25 cellular contexts compared by ENCODE assay signal in genomic region chr1:41390573-41390972, GRCh38. TPM values are rescaled to one million over a fixed set of nuclear protein-coding genes. Genes with fewer than 3 reads are reported as not detected.
DNase-seq lines count a peak whose midpoint lies in the region; ATAC-seq, FAIRE-seq and TF ChIP-seq lines count a peak whose summit lies in the region.
"Had no signal": no experiment of that assay in that cellular context is flagged by ENCODE, and none has a peak within 500 bp of the region (broad histone marks: within the 10 kb centered on the region; RNA-seq: fewer than 3 reads in every experiment).

No MANE protein-coding gene starts in this region.

- no peaks in the 10 kb centered on the region for H3K4me1 Mint-ChIP-seq in activated T-helper 2 cell treated with anti-CD3 and anti-CD28 coated beads, Interferon-gamma antibody, Interleukin-2, Interleukin-4, amounts not matched to agents 10 μg/mL and 5 μg/mL and 100 μg/mL, durations not matched to agents 14 hours and 24 hours and 36 hours (ENCODE audit: low read depth)
- H3K4me1 Mint-ChIP-seq: B cell; CD14-positive monocyte; CD4-positive, CD25-positive, alpha-beta regulatory T cell had no signal

- CTCF ChIA-PET in K562 (lab: Yijun Ruan, JAX; ENCODE audit: low intra/inter-chr PET ratio), result no interaction called here

- H3K4me3 Mint-ChIP-seq in activated T-helper 2 cell treated with anti-CD3 and anti-CD28 coated beads, Interferon-gamma antibody, Interleukin-2, Interleukin-4, amounts not matched to agents 10 μg/mL and 5 μg/mL and 100 μg/mL, durations not matched to agents 14 hours and 24 hours and 36 hours (ENCODE audit: low read depth), result no peak overlapping the region
- H3K4me3 Mint-ChIP-seq: B cell; CD14-positive monocyte; CD4-positive, alpha-beta memory T cell; CD4-positive, CD25-positive, alpha-beta regulatory T cell; CD8-positive, alpha-beta memory T cell had no signal

- no peak for TF ChIP-seq CTCF in K562 (IDR thresholded peaks at IDR 0.05 in 2 of 3, conservative IDR thresholded peaks at IDR 0.05 in 1 of 3; ENCODE audit: insufficient read depth in 2 of 3, low read depth in 1 of 3, low read length in 3 of 3)

- H3K9me3 Mint-ChIP-seq in activated T-helper 2 cell treated with anti-CD3 and anti-CD28 coated beads, Interferon-gamma antibody, Interleukin-2, Interleukin-4, amounts not matched to agents 10 μg/mL and 5 μg/mL and 100 μg/mL, durations not matched to agents 14 hours and 24 hours and 36 hours, result no peaks in the 10 kb centered on the region
- H3K9me3 Mint-ChIP-seq: CD14-positive monocyte; CD8-positive, alpha-beta memory T cell had no signal

- H3K14ac ChIP-seq in neuronal stem cell (ENCODE audit: low read length), result no peak overlapping the region

- peaks cover 7% of the 10 kb centered on the region; the same call in 1 of the 2 replicates for H4K20me1 ChIP-seq in BLaER1
- H4K20me1 ChIP-seq in K562 (replicated peaks; ENCODE audit: control insufficient read depth, insufficient read depth, low read length), result peaks cover 12% of the 10 kb centered on the region

- no TSS peak for BruUV-seq in K562 (replicated peaks; lab: Mats Ljungman, UMichigan)

- H2BK120ac ChIP-seq in neuronal stem cell (ENCODE audit: low read depth, low read length), result no peak overlapping the region

- H3K36me3 Mint-ChIP-seq in activated T-helper 2 cell treated with anti-CD3 and anti-CD28 coated beads, Interferon-gamma antibody, Interleukin-2, Interleukin-4, amounts not matched to agents 10 μg/mL and 5 μg/mL and 100 μg/mL, durations not matched to agents 14 hours and 24 hours and 36 hours (ENCODE audit: low read depth), result no peaks in the 10 kb centered on the region
- H3K36me3 Mint-ChIP-seq: CD14-positive monocyte; CD4-positive, alpha-beta memory T cell; CD4-positive, CD25-positive, alpha-beta regulatory T cell; CD8-positive, alpha-beta memory T cell had no signal

- H3K23ac ChIP-seq in neuronal stem cell (ENCODE audit: low read depth, low read length, poor library complexity), result no peak overlapping the region

- no peak overlapping the region for H3K18ac ChIP-seq in neuronal stem cell (ENCODE audit: low read length)

- H2BK5ac ChIP-seq in neuronal stem cell (ENCODE audit: low read length), result no peak overlapping the region

- H3K4me2 ChIP-seq in BLaER1, result peak overlapping the region; percentile 80; the same call in 1 of the 2 replicates
- H3K4me2 ChIP-seq in K562 (ENCODE audit: insufficient read depth, low read length), result no peak overlapping the region
- no peak overlapping the region for H3K4me2 ChIP-seq in neuronal stem cell (ENCODE audit: insufficient read depth, low read length, poor library complexity, severe bottlenecking)
- H3K4me2 ChIP-seq: A549 had no signal

- H3K79me2 ChIP-seq in K562 (ENCODE audit: control insufficient read depth, insufficient read depth, low read length), result no peaks in the 10 kb centered on the region

- H3K27ac ChIP-seq in BLaER1, result no peak overlapping the region
- H3K27ac ChIP-seq in K562 (ENCODE audit: extremely low read depth, low read depth, low read length), result no peak overlapping the region
- no peak overlapping the region for H3K27ac ChIP-seq in neuronal stem cell (replicated peaks; ENCODE audit: low read length)
- H3K27ac ChIP-seq: 22Rv1, A549 had no signal

- DNase-seq in NCI-H2029 treated with DMSO at 0.1 percent for 48 hours (lab: John Stamatoyannopoulos, UW), result peak; percentile 96
- DNase-seq in NCI-H2029 (lab: John Stamatoyannopoulos, UW), result no peak
- DNase-seq in K562 (ENCODE audit: extremely low read depth in 1 of 4, low spot score in 3 of 4), result no peak
- DNase-seq in neuronal stem cell (ENCODE audit: low spot score), result no peak
- DNase-seq in activated T-helper 2 cell treated with anti-CD3 and anti-CD28 coated beads, Interferon-gamma antibody, Interleukin-2, Interleukin-4, amounts not matched to agents 10 μg/mL and 5 μg/mL and 100 μg/mL, durations not matched to agents 14 hours and 24 hours and 36 hours (ENCODE audit: low spot score), result no peak
- no peak for DNase-seq in activated CD4-positive, CD25-positive, alpha-beta regulatory T cell treated with anti-CD3 and anti-CD28 coated beads, Interleukin-2, amount 50 U/mL, for 72 hours
- DNase-seq: AML-193; C1 segment of cervical spinal cord; CD4-positive, alpha-beta memory T cell; CD4-positive, CD25-positive, alpha-beta regulatory T cell; CD8-positive, alpha-beta memory T cell; COR-L47; DMS53; DND-41; EL; GDM1 had no signal

- H3K27me3 Mint-ChIP-seq in activated T-helper 2 cell treated with anti-CD3 and anti-CD28 coated beads, Interferon-gamma antibody, Interleukin-2, Interleukin-4, amounts not matched to agents 10 μg/mL and 5 μg/mL and 100 μg/mL, durations not matched to agents 14 hours and 24 hours and 36 hours (ENCODE audit: low read depth), result peaks cover 30% of the 10 kb centered on the region

- H2AFZ ChIP-seq in K562 (ENCODE audit: low read depth, low read length) (no peak overlapping the region), neuronal stem cell (ENCODE audit: low read length) (no peak overlapping the region)

- in situ Hi-C loops in K562 (cut with MboI), result no loop called here

- H3K9me1 ChIP-seq in K562 (ENCODE audit: control insufficient read depth, insufficient read depth, low read length), result peaks cover 5% of the 10 kb centered on the region

- no peak overlapping the region for H4K91ac ChIP-seq in neuronal stem cell (ENCODE audit: low read depth, low read length, poor library complexity)

- no peak overlapping the region for H2BK15ac ChIP-seq in neuronal stem cell (ENCODE audit: low read length)

- FAIRE-seq in K562 (lab: Jason Lieb, UNC), result no peak
- FAIRE-seq: A549, GM12878, GM12892, GM18507, GM19239 had no signal

- H3K36me3 ChIP-seq in BLaER1 (no peaks in the 10 kb centered on the region), K562 (ENCODE audit: control insufficient read depth, insufficient read depth, low read length) (no peaks in the 10 kb centered on the region), neuronal stem cell (replicated peaks in 1 of 2; ENCODE audit: control insufficient read depth in 2 of 2, insufficient read depth in 2 of 2, low read length in 2 of 2) (no peaks in the 10 kb centered on the region)

- H2AK5ac ChIP-seq in neuronal stem cell (ENCODE audit: low read depth, low read length), result peak overlapping the region; percentile 41

- peaks cover 21% of the 10 kb centered on the region for H3K27me3 ChIP-seq in BLaER1
- H3K27me3 ChIP-seq in K562 (ENCODE audit: control insufficient read depth in 2 of 2, insufficient read depth in 2 of 2, low read length in 2 of 2), result peaks cover 6 to 48% of the 10 kb centered on the region in 2 experiments; a peak in 4 of 5 replicates
- peaks cover 0 to 85% (median 9%) of the 10 kb centered on the region in 3 experiments for H3K27me3 ChIP-seq in neuronal stem cell (ENCODE audit: control insufficient read depth in 3 of 3, insufficient read depth in 3 of 3, low read depth in 1 of 3, low read length in 3 of 3)

- TF ChIP-seq EP300 in K562 (IDR thresholded peaks at IDR 0.05; ENCODE audit: low read length), result no peak

- H3K4ac ChIP-seq in neuronal stem cell (ENCODE audit: low read length), result no peak overlapping the region

- intact Hi-C loops in K562 (cut with micrococcal nuclease), result no loop called here
- intact Hi-C loops in activated T-helper 2 cell treated with anti-CD3 and anti-CD28 coated beads, Interferon-gamma antibody, Interleukin-2, Interleukin-4, amounts not matched to agents 10 μg/mL and 5 μg/mL and 100 μg/mL, durations not matched to agents 14 hours and 24 hours and 36 hours (cut with micrococcal nuclease), result no loop called here

- H3K9me3 ChIP-seq in BLaER1, result no peaks in the 10 kb centered on the region
- H3K9me3 ChIP-seq in K562 (replicated peaks; ENCODE audit: control insufficient read depth, insufficient read depth, low read depth, low read length), result no peaks in the 10 kb centered on the region
- H3K9me3 ChIP-seq in neuronal stem cell (replicated peaks in 1 of 2; ENCODE audit: control insufficient read depth in 2 of 2, insufficient read depth in 1 of 2, low read depth in 1 of 2, low read length in 2 of 2), result no peaks in the 10 kb centered on the region
- H3K9me3 ChIP-seq: A549 had no signal

- H4K8ac ChIP-seq in neuronal stem cell (ENCODE audit: low read depth, low read length), result no peak overlapping the region

- H3K4me3 ChIP-seq in BLaER1 (no peak overlapping the region), K562 (no peak overlapping the region), neuronal stem cell (ENCODE audit: low read length in 2 of 2) (no peak overlapping the region)
- H3K4me3 ChIP-seq: A549, GM12878 had no signal

- no peak for ATAC-seq in K562
- ATAC-seq: A549, GM12878 had no signal

- WGBS in K562 (ENCODE audit: insufficient coverage, low coverage, missing lambda C conversion rate), result 0% methylated on average over 1 of the region's 1 CpG
- no CpG with 5 or more reads among the region's 1 CpG for WGBS in neuronal stem cell (ENCODE audit: extremely low coverage in 2 of 2, insufficient read length in 2 of 2, insufficient replicate concordance in 1 of 2), 2 donors

- no peak for TF ChIP-seq POLR2A in K562 (conservative IDR thresholded peaks at IDR 0.05)

- no peaks in the 10 kb centered on the region for H3K79me1 ChIP-seq in neuronal stem cell (ENCODE audit: low read depth, low read length)

- H3K4me1 ChIP-seq in BLaER1, result peaks cover 70% of the 10 kb centered on the region
- H3K4me1 ChIP-seq in K562 (replicated peaks in 1 of 2; ENCODE audit: control insufficient read depth in 2 of 2, insufficient read depth in 2 of 2, low read length in 2 of 2), result peaks cover 0 to 6% of the 10 kb centered on the region in 2 experiments; a peak in 1 of 5 replicates
- H3K4me1 ChIP-seq in neuronal stem cell (ENCODE audit: control insufficient read depth in 2 of 2, insufficient read depth in 1 of 2, low read depth in 1 of 2, low read length in 2 of 2), result peaks cover 12 to 25% of the 10 kb centered on the region in 2 donors
- H3K4me1 ChIP-seq: A549 had no signal

- H3K9ac ChIP-seq in BLaER1 (no peak overlapping the region), K562 (ENCODE audit: insufficient read depth in 1 of 2, low read depth in 2 of 2, low read length in 2 of 2) (no peak overlapping the region), neuronal stem cell (ENCODE audit: low read depth, low read length, poor library complexity) (no peak overlapping the region)

- no peak overlapping the region for H3K27ac Mint-ChIP-seq in activated T-helper 2 cell treated with anti-CD3 and anti-CD28 coated beads, Interferon-gamma antibody, Interleukin-2, Interleukin-4, amounts not matched to agents 10 μg/mL and 5 μg/mL and 100 μg/mL, durations not matched to agents 14 hours and 24 hours and 36 hours
- H3K27ac Mint-ChIP-seq: B cell; CD4-positive, alpha-beta memory T cell; CD4-positive, CD25-positive, alpha-beta regulatory T cell; CD8-positive, alpha-beta memory T cell had no signal

- TF ChIP-seq RAD21 in K562 (CRISPR knock-in tag; conservative IDR thresholded peaks at IDR 0.05 in 1 of 2, IDR thresholded peaks at IDR 0.05 in 1 of 2), result no peak

- POLR2A ChIA-PET in K562 (lab: Yijun Ruan, JAX), result interaction anchor here (0.6 to 1.4 kb wide), 2 partner anchors 9 to 21 kb away, joined by 3 read pairs; no protein-coding TSS in a partner anchor

- H2BK12ac ChIP-seq in neuronal stem cell (ENCODE audit: low read length), result no peak overlapping the region

RNA-seq across cellular contexts. Expression of gene FOXO6, which starts 29.3 kb away (rescaled TPM):
- total RNA-seq in K562 (2011; cell fraction: chromatin; rRNA removed; ENCODE audit: low replicate concordance), result not detected in 2 replicates
- 0.17 and 0.53 TPM in 2 replicates for total RNA-seq in K562 (2011; cell fraction: nucleolus; rRNA removed)
- total RNA-seq in K562 (2011; cell fraction: nucleoplasm; rRNA removed), result not detected in 2 replicates
- 0.08 TPM in 1 of 2 replicates, not detected in the other for total RNA-seq in K562 (2014; rRNA removed)
- not detected in 2 replicates for total RNA-seq in K562 (2014; rRNA removed; fragmentation: Illumina TruSeq; extraction: Trizol)
- 0.04 TPM in 1 of 2 replicates, not detected in the other for total RNA-seq in K562 (2015; rRNA removed; fragmentation: Illumina TruSeq; extraction: Trizol)
- 0.31 and 0.38 TPM in 2 replicates for total RNA-seq in K562 (2021)
- polyA plus RNA-seq in K562 (2011; rRNA removed), result not detected in 2 replicates
- not detected in 2 replicates for polyA plus RNA-seq in K562 (2011; cell fraction: cytosol; rRNA removed)
- 0.04 and 0.06 TPM in 2 replicates for polyA plus RNA-seq in K562 (2011; cell fraction: nucleus; rRNA removed)
- 0.18 and 0.51 TPM in 2 replicates for polyA plus RNA-seq in K562 (2012)
- polyA plus RNA-seq in K562 (2014; fragmentation: Illumina TruSeq; extraction: Trizol), result 0.10 TPM in 1 of 2 replicates, not detected in the other
- not detected for polyA plus RNA-seq in K562 (2014; fragmentation: Nextera tagmentation; extraction: Ambion mirVana)
- polyA plus RNA-seq in K562 (2014; rRNA removed), result 0.13 and 0.43 TPM in 2 replicates
- polyA minus RNA-seq in K562 (2011; rRNA and poly(A)+ RNA removed), result 0.14 TPM in 1 of 2 replicates, not detected in the other
- not detected in 2 replicates for polyA minus RNA-seq in K562 (2011; cell fraction: cytosol; rRNA and poly(A)+ RNA removed)
- 0.22 and 0.27 TPM in 2 replicates for polyA minus RNA-seq in K562 (2011; cell fraction: nucleus; rRNA and poly(A)+ RNA removed)
- polyA plus RNA-seq in neuronal stem cell (2013, experiment 1 of 2), result 3.4 TPM
- polyA plus RNA-seq in neuronal stem cell (2013, experiment 2 of 2), result 3.1 TPM
- 0.11 and 0.16 TPM in 2 replicates for total RNA-seq in activated T-helper 2 cell treated with anti-CD3 and anti-CD28 coated beads, Interferon-gamma antibody, Interleukin-2, Interleukin-4, amounts not matched to agents 10 μg/mL and 5 μg/mL and 100 μg/mL, durations not matched to agents 14 hours and 24 hours and 36 hours
- total RNA-seq: CD4-positive, alpha-beta memory T cell; GM12878 had no signal
- polyA plus RNA-seq: CD14-positive monocyte; CD4-positive, alpha-beta memory T cell; CD4-positive, CD25-positive, alpha-beta regulatory T cell; CD8-positive, alpha-beta memory T cell had no signal
